ENCODE assay signal across 1 cellular context in the genomic region with DNA sequence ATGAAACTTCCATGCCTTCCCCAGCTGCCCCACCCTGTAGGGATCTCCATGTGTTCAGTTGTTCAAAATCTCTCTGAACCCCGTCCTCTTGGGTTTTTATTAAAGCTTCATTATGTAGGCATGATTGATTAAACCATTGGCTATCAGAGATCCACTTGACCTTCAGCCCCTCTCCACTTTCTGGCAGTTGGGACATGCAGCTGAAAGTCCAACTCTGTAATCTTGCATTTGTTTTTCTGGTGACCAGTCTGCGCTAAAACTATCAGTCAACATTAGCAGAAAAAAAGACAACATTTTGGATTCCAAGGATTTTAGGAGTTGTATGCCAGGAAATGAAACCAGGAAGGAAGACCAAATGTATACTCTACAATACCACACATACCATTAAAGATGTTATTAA.
TF ChIP-seq lines count a peak whose summit lies in the region.

No MANE protein-coding gene starts in this region.

TF ChIP-seq in liver, 16 proteins besides CTCF, POLR2A, EP300 and RAD21:
- TF ChIP-seq, protein P1, sequence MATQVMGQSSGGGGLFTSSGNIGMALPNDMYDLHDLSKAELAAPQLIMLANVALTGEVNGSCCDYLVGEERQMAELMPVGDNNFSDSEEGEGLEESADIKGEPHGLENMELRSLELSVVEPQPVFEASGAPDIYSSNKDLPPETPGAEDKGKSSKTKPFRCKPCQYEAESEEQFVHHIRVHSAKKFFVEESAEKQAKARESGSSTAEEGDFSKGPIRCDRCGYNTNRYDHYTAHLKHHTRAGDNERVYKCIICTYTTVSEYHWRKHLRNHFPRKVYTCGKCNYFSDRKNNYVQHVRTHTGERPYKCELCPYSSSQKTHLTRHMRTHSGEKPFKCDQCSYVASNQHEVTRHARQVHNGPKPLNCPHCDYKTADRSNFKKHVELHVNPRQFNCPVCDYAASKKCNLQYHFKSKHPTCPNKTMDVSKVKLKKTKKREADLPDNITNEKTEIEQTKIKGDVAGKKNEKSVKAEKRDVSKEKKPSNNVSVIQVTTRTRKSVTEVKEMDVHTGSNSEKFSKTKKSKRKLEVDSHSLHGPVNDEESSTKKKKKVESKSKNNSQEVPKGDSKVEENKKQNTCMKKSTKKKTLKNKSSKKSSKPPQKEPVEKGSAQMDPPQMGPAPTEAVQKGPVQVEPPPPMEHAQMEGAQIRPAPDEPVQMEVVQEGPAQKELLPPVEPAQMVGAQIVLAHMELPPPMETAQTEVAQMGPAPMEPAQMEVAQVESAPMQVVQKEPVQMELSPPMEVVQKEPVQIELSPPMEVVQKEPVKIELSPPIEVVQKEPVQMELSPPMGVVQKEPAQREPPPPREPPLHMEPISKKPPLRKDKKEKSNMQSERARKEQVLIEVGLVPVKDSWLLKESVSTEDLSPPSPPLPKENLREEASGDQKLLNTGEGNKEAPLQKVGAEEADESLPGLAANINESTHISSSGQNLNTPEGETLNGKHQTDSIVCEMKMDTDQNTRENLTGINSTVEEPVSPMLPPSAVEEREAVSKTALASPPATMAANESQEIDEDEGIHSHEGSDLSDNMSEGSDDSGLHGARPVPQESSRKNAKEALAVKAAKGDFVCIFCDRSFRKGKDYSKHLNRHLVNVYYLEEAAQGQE (IDR thresholded peaks at IDR 0.05): no peak
- TF ChIP-seq FOXA2 (IDR thresholded peaks at IDR 0.05) (no peak), SP1 (IDR thresholded peaks at IDR 0.05) (peak; percentile 15), NR2F2 (IDR thresholded peaks at IDR 0.05) (no peak), HNF4A (conservative IDR thresholded peaks at IDR 0.05) (peak; percentile 66 to 77)
- TF ChIP-seq, protein P2, sequence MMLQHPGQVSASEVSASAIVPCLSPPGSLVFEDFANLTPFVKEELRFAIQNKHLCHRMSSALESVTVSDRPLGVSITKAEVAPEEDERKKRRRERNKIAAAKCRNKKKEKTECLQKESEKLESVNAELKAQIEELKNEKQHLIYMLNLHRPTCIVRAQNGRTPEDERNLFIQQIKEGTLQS (IDR thresholded peaks at IDR 0.05): no peak
